In the genomic region with DNA sequence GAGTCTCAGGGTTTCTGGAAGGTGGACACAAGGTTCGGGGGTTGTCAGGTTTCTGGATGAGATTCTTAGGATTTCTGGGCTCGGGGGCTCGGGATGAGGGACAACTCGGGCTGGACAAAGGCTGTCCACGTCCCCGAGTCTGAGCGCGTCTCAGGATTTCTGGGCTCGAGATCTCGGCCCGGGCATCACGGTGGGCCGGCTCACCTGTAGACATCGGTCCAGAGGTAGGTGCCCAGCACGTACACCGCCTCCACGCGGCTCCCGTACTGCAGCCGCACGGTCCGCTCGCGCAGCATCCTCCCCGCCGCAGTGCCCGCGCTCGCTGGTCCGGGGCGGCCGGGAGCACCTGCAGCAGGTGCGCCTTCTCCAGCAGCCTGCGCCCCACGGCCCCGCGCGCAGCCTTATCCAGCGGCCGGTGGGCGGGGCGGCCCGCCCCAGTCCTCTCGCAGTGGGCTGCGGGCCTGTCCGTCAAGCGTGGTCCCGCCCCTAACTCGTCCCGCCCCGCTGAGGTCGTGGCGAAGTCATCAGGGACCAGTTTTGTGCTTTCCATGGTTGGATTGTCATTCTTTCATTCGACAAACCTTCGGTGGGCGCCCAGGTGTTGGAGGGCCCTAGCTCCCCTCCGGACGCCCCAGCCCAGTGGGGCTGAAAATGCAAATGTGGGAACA, we compare ENCODE assay signal across 9 cellular contexts. TPM values are rescaled to one million over a fixed set of nuclear protein-coding genes. Genes with fewer than 3 reads are reported as not detected.
A peak's percentile ranks its signal among the peaks of the same experiment; 100 is the strongest.
DNase-seq lines count a peak whose midpoint lies in the region; ATAC-seq and TF ChIP-seq lines count a peak whose summit lies in the region.
"Had no signal": no experiment of that assay in that cellular context is flagged by ENCODE, and none has a peak within 500 bp of the region (broad histone marks: within the 10 kb centered on the region; RNA-seq: fewer than 3 reads in every experiment).

A gene (minus strand): TSS at position 376 of the 668 bp plus-strand sequence. CDS start 80 bp downstream, at position 296.

- peak; percentile 8 to 34 for TF ChIP-seq POLR2A in uterus (IDR thresholded peaks at IDR 0.05)

- H3K36me3 ChIP-seq in GM06990 (ENCODE audit: control insufficient read depth, insufficient read depth, low read length), result no peaks in the 10 kb centered on the region
- H3K36me3 ChIP-seq in SK-N-SH (replicated peaks in 1 of 2; ENCODE audit: control insufficient read depth in 1 of 2, insufficient read depth in 2 of 2, low read length in 1 of 2), result no peaks in the 10 kb centered on the region
- H3K36me3 ChIP-seq in adipocyte (ENCODE audit: control insufficient read depth, insufficient read depth, low read length, severe bottlenecking), result no peaks in the 10 kb centered on the region
- no peaks in the 10 kb centered on the region for H3K36me3 ChIP-seq in uterus

- H3K4me1 Mint-ChIP-seq in progenitor cell of endocrine pancreas (ENCODE audit: low read depth), result peaks cover 3% of the 10 kb centered on the region

- no peak within 1 kb of the TSS for H3K27ac Mint-ChIP-seq in progenitor cell of endocrine pancreas

- H3K27me3 ChIP-seq in GM06990 (replicated peaks; ENCODE audit: control insufficient read depth, insufficient read depth, low read length), result peaks cover 3% of the 10 kb centered on the region; the same call in 1 of the 2 replicates
- no peaks in the 10 kb centered on the region for H3K27me3 ChIP-seq in HL-60 (ENCODE audit: insufficient read depth, poor library complexity, severe bottlenecking)
- H3K27me3 ChIP-seq in SK-N-SH (ENCODE audit: insufficient read depth), result peaks cover 27% of the 10 kb centered on the region
- H3K27me3 ChIP-seq in adipocyte (replicated peaks; ENCODE audit: control insufficient read depth, insufficient read depth, low read length), result peaks cover 69% of the 10 kb centered on the region
- H3K27me3 ChIP-seq in uterus, result peaks cover 0 to 9% of the 10 kb centered on the region in 2 donors

- ATAC-seq in left ventricle myocardium superior (peak; percentile 83), HG03469 (IDR thresholded peaks at IDR 0.05; ENCODE audit: unreplicated experiment) (no peak)

- no peak within 1 kb of the TSS for H3K9ac ChIP-seq in SK-N-SH
- H3K9ac ChIP-seq in adipocyte (ENCODE audit: low read length), result no peak within 1 kb of the TSS

- WGBS in SK-N-SH (ENCODE audit: low lambda C conversion rate), result 15% methylated on average over 17 of the region's 58 CpGs

- no peaks in the 10 kb centered on the region for H3K9me2 ChIP-seq in SK-N-SH

- H3F3A ChIP-seq in SK-N-SH (replicated peaks; ENCODE audit: insufficient read depth), result peaks cover 2% of the 10 kb centered on the region

- H3K4me3 ChIP-seq in GM06990 (replicated peaks; ENCODE audit: low read depth, low read length), result peak within 1 kb of the TSS; percentile 40
- H3K4me3 ChIP-seq in HL-60 (replicated peaks; ENCODE audit: insufficient read depth, low read length), result peak within 1 kb of the TSS; percentile 64
- H3K4me3 ChIP-seq in SK-N-SH (ENCODE audit: low read depth in 2 of 2, low read length in 1 of 2), result peak within 1 kb of the TSS; percentile 56 to 57
- H3K4me3 ChIP-seq in adipocyte (ENCODE audit: low read length), result no peak within 1 kb of the TSS
- peak within 1 kb of the TSS in 1 of 2 donors; percentile 11 for H3K4me3 ChIP-seq in uterus

- H4K20me1 ChIP-seq in SK-N-SH (ENCODE audit: insufficient read depth), result no peaks in the 10 kb centered on the region

- no peaks in the 10 kb centered on the region for H3K9me3 Mint-ChIP-seq in progenitor cell of endocrine pancreas (ENCODE audit: low read depth)

- peak within 1 kb of the TSS; percentile 88 for H3K4me2 ChIP-seq in SK-N-SH

- POLR2A ChIA-PET in SK-N-SH (lab: Yijun Ruan, JAX), result no interaction called here

- H3K27me3 Mint-ChIP-seq in progenitor cell of endocrine pancreas, result peaks cover 76% of the 10 kb centered on the region

- H3K79me2 ChIP-seq in SK-N-SH (ENCODE audit: insufficient read depth), result no peaks in the 10 kb centered on the region

- peaks cover 7 to 10% of the 10 kb centered on the region in 2 experiments; a peak in 2 of 4 replicates for H3K4me1 ChIP-seq in SK-N-SH (ENCODE audit: control insufficient read depth in 1 of 2, insufficient read depth in 2 of 2, low read depth in 1 of 2, low read length in 1 of 2)
- peaks cover 4% of the 10 kb centered on the region for H3K4me1 ChIP-seq in adipocyte (ENCODE audit: control insufficient read depth, insufficient read depth, low read length)
- H3K4me1 ChIP-seq in uterus, result peaks cover 0 to 12% of the 10 kb centered on the region in 2 donors

- no peak for TF ChIP-seq EP300 in SK-N-SH (IDR thresholded peaks at IDR 0.05; ENCODE audit: borderline replicate concordance in 1 of 2, low read depth in 1 of 2, low read length in 1 of 2)

- no peaks in the 10 kb centered on the region for H3K36me3 Mint-ChIP-seq in progenitor cell of endocrine pancreas (ENCODE audit: insufficient read depth)

- H3K27ac ChIP-seq in HL-60 (replicated peaks) (peak within 1 kb of the TSS; percentile 57), SK-N-SH (ENCODE audit: low read depth in 2 of 2, low read length in 1 of 2) (no peak within 1 kb of the TSS), uterus (no peak within 1 kb of the TSS)

- peak within 1 kb of the TSS; percentile 54 for H3K4me3 Mint-ChIP-seq in progenitor cell of endocrine pancreas (ENCODE audit: low read depth)

- DNase-seq in GM06990 (ENCODE audit: extremely low read depth, insufficient read length), result peak; percentile 73
- peak; percentile 56 to 67 for DNase-seq in HL-60 (ENCODE audit: low read depth in 1 of 2, low spot score in 1 of 2)
- peak; percentile 96 for DNase-seq in SK-N-SH
- peak; percentile 60 for DNase-seq in adipocyte (ENCODE audit: low read depth)
- peak; percentile 79 for DNase-seq in left ventricle myocardium superior
- peak; percentile 73 for DNase-seq in progenitor cell of endocrine pancreas (ENCODE audit: low spot score, unreplicated experiment)
- peak in 1 of 2 donors; percentile 26 for DNase-seq in uterus

- no peak for TF ChIP-seq RAD21 in SK-N-SH (IDR thresholded peaks at IDR 0.05; ENCODE audit: low read length)

- CTCF ChIA-PET in SK-N-SH (lab: Yijun Ruan, JAX), result interaction anchor here (1.2 to 24.7 kb wide), 2 partner anchors 59 to 120 kb away, joined by 5 to 462 read pairs; no protein-coding TSS in a partner anchor

- intact Hi-C loops in left ventricle myocardium superior (cut with micrococcal nuclease), result no loop called here
- intact Hi-C loops in uterus (cut with DNase I; ENCODE audit: low total_unique reads), result no loop called here

- H2AFZ ChIP-seq in SK-N-SH (ENCODE audit: low read depth), result peak within 1 kb of the TSS; percentile 72; the same call in 1 of the 2 replicates

- H3K9me3 ChIP-seq in SK-N-SH (no peaks in the 10 kb centered on the region), adipocyte (ENCODE audit: control insufficient read depth, low read length) (no peaks in the 10 kb centered on the region), uterus (no peaks in the 10 kb centered on the region)

- TF ChIP-seq CTCF in GM06990 (IDR thresholded peaks at IDR 0.05; ENCODE audit: insufficient read depth, low read length, poor library complexity, severe bottlenecking) (no peak), HL-60 (IDR thresholded peaks at IDR 0.05; ENCODE audit: insufficient read depth, low read length) (no peak), SK-N-SH (IDR thresholded peaks at IDR 0.05) (no peak), progenitor cell of endocrine pancreas (IDR thresholded peaks at IDR 0.05; ENCODE audit: unreplicated experiment) (no peak), uterus (IDR thresholded peaks at IDR 0.05) (no peak)

TF ChIP-seq in SK-N-SH, 30 proteins besides CTCF, POLR2A, EP300 and RAD21:
- TF ChIP-seq, protein P1, sequence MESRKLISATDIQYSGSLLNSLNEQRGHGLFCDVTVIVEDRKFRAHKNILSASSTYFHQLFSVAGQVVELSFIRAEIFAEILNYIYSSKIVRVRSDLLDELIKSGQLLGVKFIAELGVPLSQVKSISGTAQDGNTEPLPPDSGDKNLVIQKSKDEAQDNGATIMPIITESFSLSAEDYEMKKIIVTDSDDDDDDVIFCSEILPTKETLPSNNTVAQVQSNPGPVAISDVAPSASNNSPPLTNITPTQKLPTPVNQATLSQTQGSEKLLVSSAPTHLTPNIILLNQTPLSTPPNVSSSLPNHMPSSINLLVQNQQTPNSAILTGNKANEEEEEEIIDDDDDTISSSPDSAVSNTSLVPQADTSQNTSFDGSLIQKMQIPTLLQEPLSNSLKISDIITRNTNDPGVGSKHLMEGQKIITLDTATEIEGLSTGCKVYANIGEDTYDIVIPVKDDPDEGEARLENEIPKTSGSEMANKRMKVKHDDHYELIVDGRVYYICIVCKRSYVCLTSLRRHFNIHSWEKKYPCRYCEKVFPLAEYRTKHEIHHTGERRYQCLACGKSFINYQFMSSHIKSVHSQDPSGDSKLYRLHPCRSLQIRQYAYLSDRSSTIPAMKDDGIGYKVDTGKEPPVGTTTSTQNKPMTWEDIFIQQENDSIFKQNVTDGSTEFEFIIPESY (IDR thresholded peaks at IDR 0.05; ENCODE audit: borderline replicate concordance, low read depth), result no peak
- TF ChIP-seq RXRA (IDR thresholded peaks at IDR 0.05; ENCODE audit: borderline replicate concordance, low read depth) (no peak), SIN3A (IDR thresholded peaks at IDR 0.05; ENCODE audit: borderline replicate concordance, low read depth, low read length) (no peak), GABPA (IDR thresholded peaks at IDR 0.05; ENCODE audit: low read depth) (no peak)
- TF ChIP-seq, protein P2, sequence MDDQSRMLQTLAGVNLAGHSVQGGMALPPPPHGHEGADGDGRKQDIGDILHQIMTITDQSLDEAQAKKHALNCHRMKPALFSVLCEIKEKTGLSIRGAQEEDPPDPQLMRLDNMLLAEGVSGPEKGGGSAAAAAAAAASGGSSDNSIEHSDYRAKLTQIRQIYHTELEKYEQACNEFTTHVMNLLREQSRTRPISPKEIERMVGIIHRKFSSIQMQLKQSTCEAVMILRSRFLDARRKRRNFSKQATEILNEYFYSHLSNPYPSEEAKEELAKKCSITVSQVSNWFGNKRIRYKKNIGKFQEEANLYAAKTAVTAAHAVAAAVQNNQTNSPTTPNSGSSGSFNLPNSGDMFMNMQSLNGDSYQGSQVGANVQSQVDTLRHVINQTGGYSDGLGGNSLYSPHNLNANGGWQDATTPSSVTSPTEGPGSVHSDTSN (IDR thresholded peaks at IDR 0.05), result peak; percentile 98
TF ChIP-seq in SK-N-SH: peak in this region for 1.

RNA-seq across cellular contexts. Expression of the gene that starts here (rescaled TPM):
- polyA plus RNA-seq in SK-N-SH (2012; rRNA removed), result 0.52 and 0.58 TPM in 2 replicates
- polyA plus RNA-seq in SK-N-SH (2012; cell fraction: cytosol; rRNA removed), result 0.42 and 0.59 TPM in 2 replicates
- polyA plus RNA-seq in SK-N-SH (2012; cell fraction: nucleus; rRNA removed), result 1.2 and 1.4 TPM in 2 replicates
- total RNA-seq in left ventricle myocardium superior (1.1 TPM), progenitor cell of endocrine pancreas (0.50 and 0.87 TPM in 2 replicates), uterus (1 to 10 TPM in 1 of 4 donors, under 1 TPM in 3; 0.29 to 2.8 (median 0.67) TPM)
- total RNA-seq: activated CD8-positive, alpha-beta memory T cell treated with anti-CD3 and anti-CD28 coated beads for 36 hours had no signal

Comparison
In these comparisons a context has a peak if more than half of its experiments do, and no peak if none do; other contexts are left out.
1. Peak in DNase-seq in progenitor cell of endocrine pancreas; RNA of the gene not detected or under 1 TPM.